21 cellular contexts compared by ENCODE assay signal in genomic region chr10:118321724-118322575, GRCh38. TPM values are rescaled to one million over a fixed set of nuclear protein-coding genes. Genes with fewer than 3 reads are reported as not detected.
DNase-seq lines count a peak whose midpoint lies in the region; ATAC-seq, FAIRE-seq and TF ChIP-seq lines count a peak whose summit lies in the region.
"Had no signal": no experiment of that assay in that cellular context is flagged by ENCODE, and none has a peak within 500 bp of the region (broad histone marks: within the 10 kb centered on the region; RNA-seq: fewer than 3 reads in every experiment).

No MANE protein-coding gene starts in this region.

- H3K27ac ChIP-seq in mesenchymal stem cell (ENCODE audit: low read length, poor library complexity, severe bottlenecking) (no peak overlapping the region), tibial nerve (peak overlapping the region in 3 of 4 donors; percentile 15 to 63 (median 18))
- H3K27ac ChIP-seq: BLaER1 had no signal

- no peak overlapping the region for H3K4me3 Mint-ChIP-seq in activated naive CD8-positive, alpha-beta T cell treated with anti-CD3 and anti-CD28 coated beads for 36 hours
- no peak overlapping the region for H3K4me3 Mint-ChIP-seq in activated naive CD8-positive, alpha-beta T cell treated with anti-CD3 and anti-CD28 coated beads, Interleukin-2, amount 50 U/mL, for 24 hours
- H3K4me3 Mint-ChIP-seq in chondrocyte (ENCODE audit: unreplicated experiment) = no peak overlapping the region
- H3K4me3 Mint-ChIP-seq in stimulated activated naive B cell treated with anti-CD40 and anti-IgM and Interleukin-4, amounts not matched to agents 10 μg/mL and 1 μg/mL and 100 μg/mL, for 72 hours = no peak overlapping the region
- H3K4me3 Mint-ChIP-seq: immature natural killer cell had no signal

- no peak overlapping the region for H2BK12ac ChIP-seq in mesenchymal stem cell (ENCODE audit: low read length in 2 of 2)

- H3K27me3 ChIP-seq in mesenchymal stem cell (ENCODE audit: control insufficient read depth in 1 of 2, insufficient read depth in 1 of 2, low read length in 2 of 2) (no peaks in the 10 kb centered on the region), tibial nerve (no peaks in the 10 kb centered on the region)
- H3K27me3 ChIP-seq: BLaER1, right atrium auricular region had no signal

- no peaks in the 10 kb centered on the region for H3K9me3 ChIP-seq in mesenchymal stem cell (ENCODE audit: control insufficient read depth, low read length)
- H3K9me3 ChIP-seq in tibial nerve = no peaks in the 10 kb centered on the region
- H3K9me3 ChIP-seq: BLaER1, right atrium auricular region had no signal

- WGBS in mesenchymal stem cell = 98% methylated on average over 5 of the region's 6 CpGs
- 35 to 38% methylated on average over 6 of the region's 6 CpGs for WGBS in tibial nerve, 2 donors

- no peak for FAIRE-seq in H54 (lab: Jason Lieb, UNC)

- peaks cover 11% of the 10 kb centered on the region for H3K79me1 ChIP-seq in mesenchymal stem cell (replicated peaks; ENCODE audit: low read length, poor library complexity, severe bottlenecking)

- TF ChIP-seq EP300 in tibial nerve (IDR thresholded peaks at IDR 0.05) = no peak

- DNase-seq in activated naive CD8-positive, alpha-beta T cell treated with anti-CD3 and anti-CD28 coated beads for 36 hours = no peak
- no peak for DNase-seq in activated naive CD8-positive, alpha-beta T cell treated with anti-CD3 and anti-CD28 coated beads, Interleukin-2, amount 50 U/mL, for 24 hours
- DNase-seq in chondrocyte (ENCODE audit: low spot score) (no peak), mesenchymal stem cell (no peak), tibial nerve (ENCODE audit: low spot score in 2 of 2) (no peak), NCI-H69 (lab: John Stamatoyannopoulos, UW) (no peak), H54 (ENCODE audit: insufficient read length, low spot score) (no peak)
- DNase-seq in stimulated activated naive B cell treated with anti-CD40 and anti-IgM and Interleukin-4, amounts not matched to agents 10 μg/mL and 1 μg/mL and 100 μg/mL, for 72 hours = no peak
- DNase-seq: 8988T; activated CD4-positive, alpha-beta T cell treated with anti-CD3 and anti-CD28 coated beads, Interleukin-2, amount 50 U/mL, for 48 hours; anterior cingulate cortex; cerebellar nuclear complex; EL; immature natural killer cell; NCI-H1105 treated with DMSO at 0.1 percent for 48 hours; NCI-H510A; RPMI8226; stimulated activated CD4-positive, alpha-beta T cell treated with anti-CD3 and anti-CD28 coated beads, Interleukin-15, amount 100 ng/mL, for 24 hours; trophoblast cell had no signal

- H4K8ac ChIP-seq in mesenchymal stem cell (ENCODE audit: low read length) = no peak overlapping the region

- H2BK15ac ChIP-seq in mesenchymal stem cell (ENCODE audit: low read depth, poor library complexity, severe bottlenecking) = no peak overlapping the region

- H3K4me3 ChIP-seq in mesenchymal stem cell (ENCODE audit: insufficient read depth in 1 of 2, low read depth in 1 of 2, low read length in 2 of 2) (no peak overlapping the region), tibial nerve (no peak overlapping the region)
- H3K4me3 ChIP-seq: BLaER1, right atrium auricular region had no signal

- H3K27ac Mint-ChIP-seq in activated naive CD8-positive, alpha-beta T cell treated with anti-CD3 and anti-CD28 coated beads for 36 hours = peak overlapping the region; percentile 23
- no peak overlapping the region for H3K27ac Mint-ChIP-seq in activated naive CD8-positive, alpha-beta T cell treated with anti-CD3 and anti-CD28 coated beads, Interleukin-2, amount 50 U/mL, for 24 hours
- peak overlapping the region; percentile 43 for H3K27ac Mint-ChIP-seq in chondrocyte (ENCODE audit: unreplicated experiment)
- no peak overlapping the region for H3K27ac Mint-ChIP-seq in stimulated activated naive B cell treated with anti-CD40 and anti-IgM and Interleukin-4, amounts not matched to agents 10 μg/mL and 1 μg/mL and 100 μg/mL, for 72 hours

- no peak overlapping the region for H2AK5ac ChIP-seq in mesenchymal stem cell (ENCODE audit: low read length, severe bottlenecking)

- H3K9me3 Mint-ChIP-seq in activated naive CD8-positive, alpha-beta T cell treated with anti-CD3 and anti-CD28 coated beads for 36 hours = no peaks in the 10 kb centered on the region
- H3K9me3 Mint-ChIP-seq in activated naive CD8-positive, alpha-beta T cell treated with anti-CD3 and anti-CD28 coated beads, Interleukin-2, amount 50 U/mL, for 24 hours = no peaks in the 10 kb centered on the region
- H3K9me3 Mint-ChIP-seq in chondrocyte (ENCODE audit: low read depth) = no peaks in the 10 kb centered on the region
- no peaks in the 10 kb centered on the region for H3K9me3 Mint-ChIP-seq in stimulated activated naive B cell treated with anti-CD40 and anti-IgM and Interleukin-4, amounts not matched to agents 10 μg/mL and 1 μg/mL and 100 μg/mL, for 72 hours
- H3K9me3 Mint-ChIP-seq: immature natural killer cell had no signal

- H3K14ac ChIP-seq in mesenchymal stem cell (ENCODE audit: low read length in 2 of 2) = no peak overlapping the region

- TF ChIP-seq POLR2A in tibial nerve (IDR thresholded peaks at IDR 0.05) (no peak), H54 (IDR thresholded peaks at IDR 0.05; ENCODE audit: low read depth, low read length) (no peak)

- no peak overlapping the region for H3K4me2 ChIP-seq in mesenchymal stem cell (ENCODE audit: low read length, poor library complexity, severe bottlenecking)
- H3K4me2 ChIP-seq: BLaER1 had no signal

- H3K27me3 Mint-ChIP-seq in activated naive CD8-positive, alpha-beta T cell treated with anti-CD3 and anti-CD28 coated beads for 36 hours = no peaks in the 10 kb centered on the region
- no peaks in the 10 kb centered on the region for H3K27me3 Mint-ChIP-seq in activated naive CD8-positive, alpha-beta T cell treated with anti-CD3 and anti-CD28 coated beads, Interleukin-2, amount 50 U/mL, for 24 hours
- no peaks in the 10 kb centered on the region for H3K27me3 Mint-ChIP-seq in chondrocyte (ENCODE audit: low read depth)
- no peaks in the 10 kb centered on the region for H3K27me3 Mint-ChIP-seq in stimulated activated naive B cell treated with anti-CD40 and anti-IgM and Interleukin-4, amounts not matched to agents 10 μg/mL and 1 μg/mL and 100 μg/mL, for 72 hours

- ATAC-seq in activated naive CD8-positive, alpha-beta T cell treated with anti-CD3 and anti-CD28 coated beads, Interleukin-2, amount 50 U/mL, for 24 hours = no peak
- ATAC-seq in stimulated activated naive B cell treated with anti-CD40 and anti-IgM and Interleukin-4, amounts not matched to agents 10 μg/mL and 1 μg/mL and 100 μg/mL, for 72 hours (replicated peaks) = no peak

- H2BK120ac ChIP-seq in mesenchymal stem cell (ENCODE audit: low read depth, low read length) = no peak overlapping the region

- no peak overlapping the region for H4K91ac ChIP-seq in mesenchymal stem cell (ENCODE audit: low read length)

- no peak overlapping the region for H2BK5ac ChIP-seq in mesenchymal stem cell (ENCODE audit: low read depth, low read length, poor library complexity, severe bottlenecking)

- H3K9ac ChIP-seq in mesenchymal stem cell (ENCODE audit: low read length) = peak overlapping the region; percentile 73
- H3K9ac ChIP-seq: BLaER1 had no signal

- no peaks in the 10 kb centered on the region for H3K4me1 ChIP-seq in mesenchymal stem cell (ENCODE audit: control insufficient read depth, insufficient read depth, low read depth, low read length)
- peaks cover 0 to 21% (median 7%) of the 10 kb centered on the region in 4 donors for H3K4me1 ChIP-seq in tibial nerve
- H3K4me1 ChIP-seq: BLaER1 had no signal

- H3K36me3 ChIP-seq in mesenchymal stem cell (ENCODE audit: control insufficient read depth in 1 of 2, insufficient read depth in 2 of 2, low read depth in 1 of 2, low read length in 2 of 2) = peaks cover 0 to 72% of the 10 kb centered on the region in 2 experiments
- peaks cover 0 to 39% (median 0%) of the 10 kb centered on the region in 3 donors for H3K36me3 ChIP-seq in tibial nerve

- no peak overlapping the region for H2AFZ ChIP-seq in mesenchymal stem cell (ENCODE audit: low read depth, low read length)

- H3K23ac ChIP-seq in mesenchymal stem cell (ENCODE audit: low read length in 2 of 2) = no peak overlapping the region

- TF ChIP-seq CTCF in chondrocyte (IDR thresholded peaks at IDR 0.05) (no peak), tibial nerve (IDR thresholded peaks at IDR 0.05) (no peak)

- H3K4ac ChIP-seq in mesenchymal stem cell (ENCODE audit: low read depth in 1 of 2, low read length in 2 of 2) = no peak overlapping the region

- H3K36me3 Mint-ChIP-seq in activated naive CD8-positive, alpha-beta T cell treated with anti-CD3 and anti-CD28 coated beads for 36 hours = peaks cover 11% of the 10 kb centered on the region
- peaks cover 38% of the 10 kb centered on the region for H3K36me3 Mint-ChIP-seq in activated naive CD8-positive, alpha-beta T cell treated with anti-CD3 and anti-CD28 coated beads, Interleukin-2, amount 50 U/mL, for 24 hours (ENCODE audit: low read depth)
- H3K36me3 Mint-ChIP-seq in chondrocyte (ENCODE audit: low read depth) = peaks cover 14% of the 10 kb centered on the region
- peaks cover 19 to 34% of the 10 kb centered on the region in 2 donors for H3K36me3 Mint-ChIP-seq in stimulated activated naive B cell treated with anti-CD40 and anti-IgM and Interleukin-4, amounts not matched to agents 10 μg/mL and 1 μg/mL and 100 μg/mL, for 72 hours

- no peak overlapping the region for H3K18ac ChIP-seq in mesenchymal stem cell (ENCODE audit: low read depth in 1 of 2, low read length in 2 of 2)

- H3K4me1 Mint-ChIP-seq in activated naive CD8-positive, alpha-beta T cell treated with anti-CD3 and anti-CD28 coated beads for 36 hours = peaks cover 1% of the 10 kb centered on the region
- no peaks in the 10 kb centered on the region for H3K4me1 Mint-ChIP-seq in activated naive CD8-positive, alpha-beta T cell treated with anti-CD3 and anti-CD28 coated beads, Interleukin-2, amount 50 U/mL, for 24 hours
- peaks cover 16% of the 10 kb centered on the region for H3K4me1 Mint-ChIP-seq in chondrocyte (ENCODE audit: low read depth)
- no peaks in the 10 kb centered on the region for H3K4me1 Mint-ChIP-seq in stimulated activated naive B cell treated with anti-CD40 and anti-IgM and Interleukin-4, amounts not matched to agents 10 μg/mL and 1 μg/mL and 100 μg/mL, for 72 hours

RNA-seq across cellular contexts. Expression of gene FAM204A, which starts 20.2 kb away (rescaled TPM):
- total RNA-seq in activated naive CD8-positive, alpha-beta T cell treated with anti-CD3 and anti-CD28 coated beads for 36 hours = 10 to 100 TPM; 67.4 to 71.1 TPM
- total RNA-seq in chondrocyte = 54.4 to 76.2 TPM (median 63.2 TPM) in 3 replicates
- 85.5 TPM for polyA plus RNA-seq in mesenchymal stem cell (2013, experiment 1 of 2)
- 88.4 TPM for polyA plus RNA-seq in mesenchymal stem cell (2013, experiment 2 of 2)
- 10 to 100 TPM; 38.4 to 59.7 (median 39.5) TPM for total RNA-seq in tibial nerve

Comparison
In these comparisons a context has a peak if more than half of its experiments do, and no peak if none do; other contexts are left out.
1. H3K27ac Mint-ChIP-seq: peak in activated naive CD8-positive, alpha-beta T cell treated with anti-CD3 and anti-CD28 coated beads for 36 hours (single experiment) and chondrocyte (single experiment); none in activated naive CD8-positive, alpha-beta T cell treated with anti-CD3 and anti-CD28 coated beads, Interleukin-2, amount 50 U/mL, for 24 hours (single experiment) and stimulated activated naive B cell treated with anti-CD40 and anti-IgM and Interleukin-4, amounts not matched to agents 10 μg/mL and 1 μg/mL and 100 μg/mL, for 72 hours (single experiment).